ENCODE assay signal across 2 cellular contexts in genomic region chr12:15701212-15701611, GRCh38.
TF ChIP-seq lines count a peak whose summit lies in the region.

No MANE protein-coding gene starts in this region.

TF ChIP-seq in liver, 16 proteins besides CTCF, POLR2A, EP300 and RAD21 (continued from another document):
- TF ChIP-seq, protein P1, sequence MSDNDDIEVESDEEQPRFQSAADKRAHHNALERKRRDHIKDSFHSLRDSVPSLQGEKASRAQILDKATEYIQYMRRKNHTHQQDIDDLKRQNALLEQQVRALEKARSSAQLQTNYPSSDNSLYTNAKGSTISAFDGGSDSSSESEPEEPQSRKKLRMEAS (IDR thresholded peaks at IDR 0.05): no peak
- no peak for TF ChIP-seq EGR1 (IDR thresholded peaks at IDR 0.05; ENCODE audit: low read depth in 2 of 2)
- TF ChIP-seq YY1 (IDR thresholded peaks at IDR 0.05): no peak
- no peak for TF ChIP-seq FOXA1 (IDR thresholded peaks at IDR 0.05)
- no peak for TF ChIP-seq NR2F2 (IDR thresholded peaks at IDR 0.05)
- TF ChIP-seq REST (IDR thresholded peaks at IDR 0.05): no peak
- TF ChIP-seq JUND (IDR thresholded peaks at IDR 0.05): no peak

TF ChIP-seq in HepG2, 621 proteins besides CTCF, POLR2A, EP300 and RAD21 (continued from another document):
- TF ChIP-seq ZNF776 (CRISPR knock-in tag; IDR thresholded peaks at IDR 0.05): no peak
- no peak for TF ChIP-seq ZNF572 (CRISPR knock-in tag; IDR thresholded peaks at IDR 0.05)
- TF ChIP-seq GLMP (CRISPR knock-in tag; IDR thresholded peaks at IDR 0.05; ENCODE audit: borderline replicate concordance): no peak
